8 cellular contexts compared by ENCODE assay signal in the genomic region with DNA sequence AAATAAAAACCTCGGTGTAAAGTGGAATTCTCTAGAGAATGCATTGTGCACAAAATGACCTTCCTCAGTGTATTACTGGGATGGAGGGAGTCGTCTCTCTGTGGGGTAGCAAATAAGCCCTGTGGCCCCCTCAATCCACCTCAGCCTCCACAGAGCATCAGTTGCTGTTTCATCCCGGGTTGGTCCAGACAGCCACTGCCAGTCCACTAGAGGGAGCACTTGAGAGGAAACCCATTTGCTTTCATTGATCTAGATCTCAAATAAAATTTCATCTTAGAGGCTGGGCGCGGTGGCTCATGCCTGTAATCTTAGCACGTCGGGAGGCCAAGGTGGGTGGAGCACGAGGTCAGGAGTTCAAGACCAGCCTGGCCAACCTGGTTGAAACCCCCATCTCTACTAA.
A peak's percentile ranks its signal among the peaks of the same experiment; 100 is the strongest.
DNase-seq lines count a peak whose midpoint lies in the region; ATAC-seq and TF ChIP-seq lines count a peak whose summit lies in the region.

No MANE protein-coding gene starts in this region.

- H3K4me3 ChIP-seq in AG04450 (ENCODE audit: low read depth, low read length) (no peak overlapping the region), GM06990 (replicated peaks; ENCODE audit: low read depth, low read length) (no peak overlapping the region), Peyer's patch (no peak overlapping the region), esophagus muscularis mucosa (no peak overlapping the region), osteoblast (ENCODE audit: insufficient read depth, low read length) (no peak overlapping the region)

- POLR2A ChIA-PET in AG04450 (lab: Yijun Ruan, JAX), result no interaction called here

- TF ChIP-seq POLR2A in Peyer's patch (IDR thresholded peaks at IDR 0.05) (no peak), esophagus muscularis mucosa (IDR thresholded peaks at IDR 0.05; ENCODE audit: low read depth) (no peak)

- ATAC-seq in HG03442 (IDR thresholded peaks at IDR 0.05; ENCODE audit: unreplicated experiment) (peak; percentile 77), omental fat pad (ENCODE audit: low FRiP score) (no peak)

- DNase-seq in AG04450 (ENCODE audit: low read depth, low spot score), result peak; percentile 1
- no peak for DNase-seq in GM06990 (ENCODE audit: extremely low read depth, insufficient read length)
- peak in 1 of 3 donors; percentile 46 for DNase-seq in Peyer's patch
- no peak for DNase-seq in esophagus muscularis mucosa (ENCODE audit: extremely low spot score)
- no peak for DNase-seq in osteoblast (ENCODE audit: insufficient read length, low spot score, missing footprints)
- DNase-seq in omental fat pad (ENCODE audit: low spot score), result no peak
- DNase-seq in activated gamma-delta T cell treated with Interleukin-2 at 50 U/mL for 16 hours, result no peak

- H3K4me1 ChIP-seq in Peyer's patch (no peaks in the 10 kb centered on the region), esophagus muscularis mucosa (no peaks in the 10 kb centered on the region), osteoblast (ENCODE audit: insufficient read depth, low read length) (no peaks in the 10 kb centered on the region)

- TF ChIP-seq CTCF in AG04450 (IDR thresholded peaks at IDR 0.05; ENCODE audit: low read depth, low read length) (peak; percentile 76), GM06990 (IDR thresholded peaks at IDR 0.05; ENCODE audit: insufficient read depth, low read length, poor library complexity, severe bottlenecking) (peak; percentile 73), Peyer's patch (IDR thresholded peaks at IDR 0.05) (peak in 4 of 6 experiments; percentile 20 to 34 (median 30)), esophagus muscularis mucosa (IDR thresholded peaks at IDR 0.05) (peak; percentile 37 to 73 (median 52)), osteoblast (IDR thresholded peaks at IDR 0.05; ENCODE audit: extremely low read depth, low read depth, low read length) (peak; percentile 71), omental fat pad (IDR thresholded peaks at IDR 0.05) (no peak)

- H3K4me2 ChIP-seq in osteoblast (ENCODE audit: insufficient read depth, low read length), result no peak overlapping the region

- H2AFZ ChIP-seq in osteoblast (ENCODE audit: low read length), result no peak overlapping the region

- H3K36me3 ChIP-seq in GM06990 (ENCODE audit: control insufficient read depth, insufficient read depth, low read length), result no peaks in the 10 kb centered on the region
- no peaks in the 10 kb centered on the region for H3K36me3 ChIP-seq in Peyer's patch
- no peaks in the 10 kb centered on the region for H3K36me3 ChIP-seq in esophagus muscularis mucosa
- H3K36me3 ChIP-seq in osteoblast (ENCODE audit: insufficient read depth, low read length), result no peaks in the 10 kb centered on the region

- no peaks in the 10 kb centered on the region for H4K20me1 ChIP-seq in osteoblast (ENCODE audit: insufficient read depth, low read length)

- H3K9me3 ChIP-seq in AG04450 (ENCODE audit: control insufficient read depth, insufficient read depth, low read length) (no peaks in the 10 kb centered on the region; the same call in 1 of the 2 replicates), Peyer's patch (no peaks in the 10 kb centered on the region), esophagus muscularis mucosa (no peaks in the 10 kb centered on the region), osteoblast (ENCODE audit: low read depth, low read length) (no peaks in the 10 kb centered on the region)

- CTCF ChIA-PET in AG04450 (lab: Charles Lee), result interaction anchor here (1.0 to 1.4 kb wide), 2 partner anchors 897 to 996 kb away, joined by 3 to 4 read pairs; no protein-coding TSS in a partner anchor

- H3K27me3 ChIP-seq in AG04450 (ENCODE audit: control insufficient read depth, insufficient read depth, low read length) (no peaks in the 10 kb centered on the region), GM06990 (replicated peaks; ENCODE audit: control insufficient read depth, insufficient read depth, low read length) (no peaks in the 10 kb centered on the region), Peyer's patch (no peaks in the 10 kb centered on the region), esophagus muscularis mucosa (no peaks in the 10 kb centered on the region), osteoblast (ENCODE audit: insufficient read depth, low read length) (no peaks in the 10 kb centered on the region)

- TF ChIP-seq EP300 in esophagus muscularis mucosa (IDR thresholded peaks at IDR 0.05), result no peak

- H3K79me2 ChIP-seq in osteoblast (ENCODE audit: insufficient read depth, low read length), result no peaks in the 10 kb centered on the region

- H3K27ac ChIP-seq in AG04450 (ENCODE audit: low read depth, low read length) (no peak overlapping the region), Peyer's patch (no peak overlapping the region), esophagus muscularis mucosa (replicated peaks in 1 of 4) (no peak overlapping the region), osteoblast (ENCODE audit: low read depth, low read length) (no peak overlapping the region)

- WGBS in esophagus muscularis mucosa, result 52% methylated on average over 8 of the region's 8 CpGs

- intact Hi-C loops in esophagus muscularis mucosa (cut with DNase I), result no loop called here

Comparison
In these comparisons a context has a peak if more than half of its experiments do, and no peak if none do; other contexts are left out.
1. CTCF ChIP-seq: peak in AG04450 (single experiment), GM06990 (single experiment), Peyer's patch (4 of 6), esophagus muscularis mucosa (3 of 3) and osteoblast (single experiment); none in omental fat pad (0 of 3).